In the genomic region with DNA sequence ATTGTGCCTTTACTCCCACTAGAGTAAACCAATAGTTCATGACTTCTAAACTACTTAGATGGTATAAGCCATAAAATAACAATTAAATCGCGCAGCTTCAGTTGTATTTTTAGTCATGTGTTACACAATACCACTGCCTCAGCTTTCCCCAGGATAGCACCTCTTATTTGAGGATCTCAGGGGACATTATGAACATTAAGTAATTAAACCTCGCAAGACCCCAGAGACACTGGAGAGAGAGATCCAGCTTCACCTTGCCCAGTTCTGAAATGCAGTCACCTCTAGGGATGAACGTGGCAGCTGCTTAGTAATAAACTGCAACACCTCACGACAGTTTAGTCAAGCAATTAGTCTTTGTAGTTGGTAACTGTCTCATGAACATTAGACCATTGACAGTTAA, we compare ENCODE assay signal across 25 cellular contexts.
DNase-seq lines count a peak whose midpoint lies in the region; ATAC-seq and TF ChIP-seq lines count a peak whose summit lies in the region.
"Had no signal": no experiment of that assay in that cellular context is flagged by ENCODE, and none has a peak within 500 bp of the region (broad histone marks: within the 10 kb centered on the region; RNA-seq: fewer than 3 reads in every experiment).

No MANE protein-coding gene starts in this region.

- H3K4me1 ChIP-seq in HEK293 (ENCODE audit: control insufficient read depth, insufficient read depth, low read length): no peaks in the 10 kb centered on the region
- H3K4me1 ChIP-seq in gastrocnemius medialis: peaks cover 32 to 43% of the 10 kb centered on the region in 2 donors
- H3K4me1 ChIP-seq in mammary epithelial cell (ENCODE audit: insufficient read depth, low read length): no peaks in the 10 kb centered on the region
- H3K4me1 ChIP-seq: BE2C, Peyer's patch had no signal

- TF ChIP-seq CTCF in HEK293 (tag by site-specific recombination; IDR thresholded peaks at IDR 0.05) (no peak), gastrocnemius medialis (IDR thresholded peaks at IDR 0.05 in 4 of 5, conservative IDR thresholded peaks at IDR 0.05 in 1 of 5) (no peak), mammary epithelial cell (conservative IDR thresholded peaks at IDR 0.05 in 1 of 2, IDR thresholded peaks at IDR 0.05 in 1 of 2; ENCODE audit: extremely low read depth in 1 of 2, insufficient read depth in 1 of 2, low read depth in 1 of 2, low read length in 2 of 2) (no peak)

- in situ Hi-C loops in gastrocnemius medialis (cut with MboI; ENCODE audit: low sequenced_read_pairs in 4 of 4) (no loop called here), mammary epithelial cell (cut with MboI; ENCODE audit: low sequenced_read_pairs in 2 of 2) (no loop called here)

- H3K9me3 ChIP-seq in HEK293 (ENCODE audit: control insufficient read depth, insufficient read depth, low read depth, low read length): no peaks in the 10 kb centered on the region
- H3K9me3 ChIP-seq in gastrocnemius medialis: no peaks in the 10 kb centered on the region
- H3K9me3 ChIP-seq in mammary epithelial cell (replicated peaks; ENCODE audit: insufficient read depth, low read length): no peaks in the 10 kb centered on the region
- H3K9me3 ChIP-seq: BE2C, Peyer's patch had no signal

- POLR2A ChIA-PET in HEK293 (lab: Yijun Ruan, JAX): no interaction called here

- WGBS in mammary epithelial cell (ENCODE audit: low coverage, missing lambda C conversion rate): 88% methylated on average over 5 of the region's 5 CpGs

- dilution Hi-C loops in mammary epithelial cell (cut with HindIII; ENCODE audit: low sequenced_read_pairs): no loop called here

- H3K27ac ChIP-seq in HEK293 (ENCODE audit: extremely low read depth, low read depth, low read length) (no peak overlapping the region), gastrocnemius medialis (peak overlapping the region; percentile 92 to 97 (median 96)), mammary epithelial cell (ENCODE audit: insufficient read depth, low read depth, low read length) (no peak overlapping the region)
- H3K27ac ChIP-seq: GM23248, HL-60, Peyer's patch had no signal

- no peaks in the 10 kb centered on the region for H4K20me1 ChIP-seq in mammary epithelial cell (ENCODE audit: insufficient read depth, low read length)

- ATAC-seq in gastrocnemius medialis: peak in 1 of 2 donors; percentile 11
- ATAC-seq: SK-N-SH treated with all-trans-retinoic acid at 6 μM for 48 hours, T-helper 17 cell had no signal

- DNase-seq in NOMO-1 treated with DMSO at 0.1 percent for 48 hours (lab: John Stamatoyannopoulos, UW; ENCODE audit: unreplicated experiment): peak; percentile 22
- no peak for DNase-seq in NOMO-1 treated with dmso at 0.1 percent for 144 hours (lab: John Stamatoyannopoulos, UW; ENCODE audit: unreplicated experiment)
- DNase-seq in NCI-H2171 treated with DMSO at 0.1 percent for 48 hours (lab: John Stamatoyannopoulos, UW): peak; percentile 74
- DNase-seq in gastrocnemius medialis: no peak
- no peak for DNase-seq in mammary epithelial cell
- DNase-seq in SHP77 (lab: John Stamatoyannopoulos, UW): no peak
- no peak for DNase-seq in DMS79 treated with DMSO at 0.1 percent for 48 hours (lab: John Stamatoyannopoulos, UW)
- DNase-seq: 8988T; ACHN; BE2C; CD4-positive, CD25-positive, alpha-beta regulatory T cell; GM23248; H9; HFFc6; Karpas-422; NCI-H1092 treated with DMSO at 0.1 percent for 48 hours; NCI-H146; NCI-H226; NCI-H510A treated with DMSO at 0.1 percent for 48 hours; OCI-M1; Peyer's patch; T-helper 17 cell had no signal

- H2AFZ ChIP-seq in mammary epithelial cell (ENCODE audit: low read depth, low read length): no peak overlapping the region
- H2AFZ ChIP-seq: GM23248 had no signal

- CTCF ChIA-PET in HEK293 (lab: Yijun Ruan, JAX): no interaction called here
- CTCF ChIA-PET in mammary epithelial cell (lab: Charles Lee; ENCODE audit: low non-redundant PET): no interaction called here

- no peaks in the 10 kb centered on the region for H3K79me2 ChIP-seq in mammary epithelial cell (ENCODE audit: insufficient read depth, low read length)

- H3K27me3 ChIP-seq in gastrocnemius medialis (no peaks in the 10 kb centered on the region), mammary epithelial cell (ENCODE audit: insufficient read depth, low read length) (no peaks in the 10 kb centered on the region)
- H3K27me3 ChIP-seq: BE2C, Peyer's patch had no signal

- TF ChIP-seq POLR2A in gastrocnemius medialis (IDR thresholded peaks at IDR 0.05): no peak

- H3K4me2 ChIP-seq in mammary epithelial cell (ENCODE audit: insufficient read depth, low read depth, low read length): no peak overlapping the region

- H3K4me3 ChIP-seq in HEK293 (ENCODE audit: low read depth, low read length) (no peak overlapping the region), gastrocnemius medialis (peak overlapping the region in 1 of 4 donors; percentile 7), mammary epithelial cell (replicated peaks in 1 of 3; ENCODE audit: insufficient read depth in 1 of 3, low read depth in 2 of 3, low read length in 3 of 3) (no peak overlapping the region)
- H3K4me3 ChIP-seq: GM23248, Peyer's patch had no signal

- intact Hi-C loops in gastrocnemius medialis (cut with DNase I; ENCODE audit: low total_unique reads): loop anchor here (2.0 kb wide), 2 partner anchors 65 to 73 kb away; no protein-coding TSS in a partner anchor
- intact Hi-C loops in mammary epithelial cell (cut with micrococcal nuclease): no loop called here

- BruUV-seq in mammary epithelial cell (replicated peaks; lab: Mats Ljungman, UMichigan): no TSS peak

- H3K36me3 ChIP-seq in HEK293 (ENCODE audit: control insufficient read depth in 2 of 2, insufficient read depth in 1 of 2, low read length in 2 of 2): no peaks in the 10 kb centered on the region
- no peaks in the 10 kb centered on the region for H3K36me3 ChIP-seq in gastrocnemius medialis
- no peaks in the 10 kb centered on the region for H3K36me3 ChIP-seq in mammary epithelial cell (ENCODE audit: insufficient read depth, low read length)
- H3K36me3 ChIP-seq: BE2C, Peyer's patch had no signal

- H3K9ac ChIP-seq in mammary epithelial cell (ENCODE audit: insufficient read depth, low read length): no peak overlapping the region
- H3K9ac ChIP-seq: GM23248 had no signal

TF ChIP-seq in HEK293, 187 proteins besides CTCF, POLR2A, EP300 and RAD21:
- TF ChIP-seq PRDM6 (tag by site-specific recombination; IDR thresholded peaks at IDR 0.05): 0 out of 2 replicates have a peak, but pooled peaks have one; percentile 31
- no peak for TF ChIP-seq ZNF645 (tag by site-specific recombination; IDR thresholded peaks at IDR 0.05)
- 0 out of 2 replicates have a peak, but pooled peaks have one; percentile 40 for TF ChIP-seq TRIM28 (IDR thresholded peaks at IDR 0.05; ENCODE audit: borderline replicate concordance, low read length)
- TF ChIP-seq ZNF48 (tag by site-specific recombination; IDR thresholded peaks at IDR 0.05): no peak

Comparison
In these comparisons a context has a peak if more than half of its experiments do, and no peak if none do; other contexts are left out.
1. DNase-seq: peak in NOMO-1 treated with DMSO at 0.1 percent for 48 hours (single experiment) and NCI-H2171 treated with DMSO at 0.1 percent for 48 hours (single experiment); none in NOMO-1 treated with dmso at 0.1 percent for 144 hours (single experiment), gastrocnemius medialis (0 of 2), mammary epithelial cell (single experiment), SHP77 (0 of 2) and DMS79 treated with DMSO at 0.1 percent for 48 hours (single experiment).
2. H3K27ac ChIP-seq: peak in gastrocnemius medialis (4 of 4); none in HEK293 (single experiment) and mammary epithelial cell (single experiment).